ENCODE assay signal across 16 cellular contexts in the genomic region with DNA sequence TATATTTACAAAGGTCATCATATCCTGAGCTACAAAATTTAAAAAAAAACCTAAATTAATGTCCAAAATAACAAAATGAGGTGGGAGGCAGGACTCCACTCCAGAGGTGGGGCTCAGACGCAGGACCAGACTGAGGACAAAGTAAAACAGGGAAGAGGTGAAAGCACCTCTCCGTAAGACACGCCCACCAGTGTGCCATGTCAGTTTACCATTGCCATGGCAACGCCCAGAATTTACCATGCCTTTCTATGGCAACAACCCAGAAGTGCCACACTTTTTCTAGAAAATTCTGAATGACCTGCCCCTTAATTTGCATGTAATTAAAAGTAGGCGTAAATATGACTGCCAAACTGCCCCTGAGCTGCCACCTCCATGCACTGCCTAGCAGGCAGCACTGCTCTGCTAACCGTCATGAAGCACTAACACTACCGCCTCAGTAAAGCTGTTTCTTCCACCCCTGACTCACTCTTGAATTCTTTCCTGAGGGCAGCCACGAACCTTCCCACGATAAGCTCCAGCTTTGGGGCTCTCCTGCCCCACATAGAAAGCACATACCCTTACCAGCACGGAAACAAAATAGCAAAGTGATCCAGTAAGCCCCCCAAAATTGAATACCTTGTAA. TPM values are rescaled to one million over a fixed set of nuclear protein-coding genes. Genes with fewer than 3 reads are reported as not detected.
DNase-seq lines count a peak whose midpoint lies in the region; ATAC-seq, FAIRE-seq and TF ChIP-seq lines count a peak whose summit lies in the region.
"Had no signal": no experiment of that assay in that cellular context is flagged by ENCODE, and none has a peak within 500 bp of the region (broad histone marks: within the 10 kb centered on the region; RNA-seq: fewer than 3 reads in every experiment).

No MANE protein-coding gene starts in this region.

- H4K20me1 ChIP-seq in GM23338 (replicated peaks; ENCODE audit: insufficient read depth) (no peaks in the 10 kb centered on the region), H1 (replicated peaks in 1 of 2; ENCODE audit: control insufficient read depth in 1 of 2, insufficient read depth in 2 of 2, low read length in 2 of 2) (no peaks in the 10 kb centered on the region), neural progenitor cell (ENCODE audit: low read depth) (no peaks in the 10 kb centered on the region)

- H4K5ac ChIP-seq in H1 (ENCODE audit: insufficient read length, low read depth, low read length), result no peak overlapping the region

- H2BK15ac ChIP-seq in H1 (ENCODE audit: low read length), result no peak overlapping the region

- H3K27me3 Mint-ChIP-seq in GM23338 (ENCODE audit: insufficient read depth, low read depth, poor library complexity), result peaks cover 2% of the 10 kb centered on the region
- H3K27me3 Mint-ChIP-seq in neural progenitor cell (ENCODE audit: insufficient read depth, low read depth), result no peaks in the 10 kb centered on the region

- no peak overlapping the region for H3K23ac ChIP-seq in H1 (ENCODE audit: insufficient read length)

- no peak overlapping the region for H2BK12ac ChIP-seq in H1 (ENCODE audit: low read depth, low read length)

- no peak overlapping the region for H3K27ac ChIP-seq in GM23338 (ENCODE audit: low read depth)
- H3K27ac ChIP-seq in H1 (ENCODE audit: low read depth, low read length), result no peak overlapping the region
- H3K27ac ChIP-seq in neural progenitor cell, result no peak overlapping the region
- H3K27ac ChIP-seq: Peyer's patch had no signal

- no peak overlapping the region for H3K9ac ChIP-seq in H1 (replicated peaks in 1 of 4; ENCODE audit: extremely low read depth in 1 of 4, low read depth in 3 of 4, low read length in 3 of 4)
- H3K9ac ChIP-seq in neural progenitor cell, result no peak overlapping the region

- H3K36me3 ChIP-seq in GM23338 (ENCODE audit: insufficient read depth) (no peaks in the 10 kb centered on the region), H1 (ENCODE audit: control insufficient read depth in 2 of 4, insufficient read depth in 4 of 4, low read length in 3 of 4) (no peaks in the 10 kb centered on the region), neural progenitor cell (no peaks in the 10 kb centered on the region)
- H3K36me3 ChIP-seq: BE2C, Peyer's patch had no signal

- ATAC-seq in GM23338 (peak; percentile 64), left colon (no peak), HG02852 (IDR thresholded peaks at IDR 0.05; ENCODE audit: unreplicated experiment) (no peak)

- H3K18ac ChIP-seq in H1 (ENCODE audit: extremely low read depth, low read length), result no peak overlapping the region

- H3K9me3 ChIP-seq in H1 (ENCODE audit: insufficient read depth in 2 of 2, low read depth in 1 of 2, low read length in 1 of 2) (no peaks in the 10 kb centered on the region), neural progenitor cell (ENCODE audit: low read depth) (no peaks in the 10 kb centered on the region)
- H3K9me3 ChIP-seq: BE2C, Peyer's patch had no signal

- DNase-seq in GM23338 (ENCODE audit: low spot score) (peak; percentile 76), NCI-H226 (peak; percentile 47), H1 (ENCODE audit: low read depth in 1 of 2, low spot score in 2 of 2) (peak in 1 of 2 experiments; percentile 63), neural progenitor cell (ENCODE audit: low spot score) (peak; percentile 42), left colon (no peak), NCI-H146 treated with DMSO at 0.1 percent for 48 hours (lab: John Stamatoyannopoulos, UW; ENCODE audit: unreplicated experiment) (no peak)
- DNase-seq: BE2C; CD4-positive, alpha-beta memory T cell; GOT3; HFFc6; NCI-H1417; NCI-H2029 treated with DMSO at 0.1 percent for 48 hours; NCI-H82; Peyer's patch had no signal

- H4K91ac ChIP-seq in H1 (replicated peaks; ENCODE audit: insufficient read length, low read length), result no peak overlapping the region

- H3K4me1 ChIP-seq in GM23338 (ENCODE audit: insufficient read depth) (no peaks in the 10 kb centered on the region), H1 (replicated peaks in 1 of 4; ENCODE audit: control insufficient read depth in 3 of 4, insufficient read depth in 4 of 4, low read length in 3 of 4) (no peaks in the 10 kb centered on the region), neural progenitor cell (no peaks in the 10 kb centered on the region)
- H3K4me1 ChIP-seq: BE2C, Peyer's patch had no signal

- no peak overlapping the region for H3K14ac ChIP-seq in H1 (ENCODE audit: insufficient read length)

- no peak for TF ChIP-seq RAD21 in H1 (IDR thresholded peaks at IDR 0.05 in 1 of 2, conservative IDR thresholded peaks at IDR 0.05 in 1 of 2; ENCODE audit: low read depth in 2 of 2, low read length in 2 of 2)

- WGBS in H1 (ENCODE audit: extremely low coverage in 1 of 2, insufficient coverage in 1 of 2, insufficient read length in 1 of 2, insufficient replicate concordance in 2 of 2, low coverage in 1 of 2, low lambda C conversion rate in 2 of 2, missing lambda C conversion rate in 1 of 2), 2 experiments, result 77% methylated on average over 10 of the region's 10 CpGs; no CpG with 5 or more reads in 1 of the 2 experiments

- no peaks in the 10 kb centered on the region for H3K36me3 Mint-ChIP-seq in GM23338 (ENCODE audit: low read depth)
- no peaks in the 10 kb centered on the region for H3K36me3 Mint-ChIP-seq in neural progenitor cell
- H3K36me3 Mint-ChIP-seq: CD4-positive, alpha-beta memory T cell had no signal

- H4K8ac ChIP-seq in H1 (ENCODE audit: extremely low read depth, insufficient read depth, low read length), result 0 out of 2 replicates have a peak overlapping the region, but pooled peaks have one; percentile 3

- H3K4ac ChIP-seq in H1 (replicated peaks; ENCODE audit: insufficient read length, low read depth, low read length), result no peak overlapping the region

- no peak overlapping the region for H2BK5ac ChIP-seq in H1 (ENCODE audit: low read depth, low read length)

- TF ChIP-seq POLR2A in H1 (IDR thresholded peaks at IDR 0.05; ENCODE audit: control extremely low read depth in 1 of 2, low read depth in 2 of 2, low read length in 2 of 2), result no peak

- H2BK120ac ChIP-seq in H1 (replicated peaks; ENCODE audit: low read depth, low read length), result no peak overlapping the region

- no peak for TF ChIP-seq EP300 in H1 (IDR thresholded peaks at IDR 0.05; ENCODE audit: borderline replicate concordance in 1 of 2, low read depth in 2 of 2, low read length in 2 of 2)

- no peaks in the 10 kb centered on the region for H3K79me1 ChIP-seq in H1 (ENCODE audit: low read depth, low read length)

- H2AFZ ChIP-seq in GM23338, result no peak overlapping the region
- no peak overlapping the region for H2AFZ ChIP-seq in H1 (ENCODE audit: low read length)
- no peak overlapping the region for H2AFZ ChIP-seq in neural progenitor cell (replicated peaks)

- H3K79me2 ChIP-seq in GM23338 (replicated peaks; ENCODE audit: insufficient read depth) (no peaks in the 10 kb centered on the region), H1 (ENCODE audit: control insufficient read depth in 1 of 2, insufficient read depth in 2 of 2, low read length in 2 of 2) (no peaks in the 10 kb centered on the region), neural progenitor cell (ENCODE audit: low read depth) (no peaks in the 10 kb centered on the region)

- H3K9me2 ChIP-seq in GM23338 (ENCODE audit: insufficient read depth), result no peaks in the 10 kb centered on the region

- H3K4me1 Mint-ChIP-seq in GM23338 (no peaks in the 10 kb centered on the region), neural progenitor cell (peaks cover 4% of the 10 kb centered on the region)
- H3K4me1 Mint-ChIP-seq: CD4-positive, alpha-beta memory T cell had no signal

- TF ChIP-seq CTCF in GM23338 (conservative IDR thresholded peaks at IDR 0.05; ENCODE audit: low read depth in 2 of 2), result no peak
- TF ChIP-seq CTCF in H1 (IDR thresholded peaks at IDR 0.05; ENCODE audit: control extremely low read depth in 1 of 3, insufficient read depth in 1 of 3, low read depth in 1 of 3, low read length in 3 of 3), result no peak
- TF ChIP-seq CTCF in neural progenitor cell (IDR thresholded peaks at IDR 0.05), result no peak

- H3K4me2 ChIP-seq in GM23338 (no peak overlapping the region), H1 (ENCODE audit: insufficient read depth in 1 of 2, low read depth in 2 of 2, low read length in 2 of 2) (no peak overlapping the region), neural progenitor cell (no peak overlapping the region)

- H3K56ac ChIP-seq in H1 (replicated peaks; ENCODE audit: insufficient read length, low read depth, low read length), result no peak overlapping the region

- H2BK20ac ChIP-seq in H1 (ENCODE audit: low read length), result no peak overlapping the region

- H3K4me3 ChIP-seq in GM23338 (no peak overlapping the region), H1 (ENCODE audit: extremely low read depth in 1 of 4, insufficient read depth in 2 of 4, low read depth in 3 of 4, low read length in 4 of 4) (no peak overlapping the region), neural progenitor cell (no peak overlapping the region)
- H3K4me3 ChIP-seq: Peyer's patch had no signal

- no peak for FAIRE-seq in H1 (lab: Jason Lieb, UNC)
- FAIRE-seq: D721Med had no signal

- CTCF ChIA-PET in H1 (lab: Charles Lee; ENCODE audit: partially characterized antibody), result interaction anchor here (2.0 kb wide), 1 partner anchor 11 kb away, joined by 8 read pairs; no protein-coding TSS in a partner anchor

- POLR2A ChIA-PET in H1 (lab: Charles Lee; ENCODE audit: partially characterized antibody), result no interaction called here

- no peaks in the 10 kb centered on the region for H3K23me2 ChIP-seq in H1 (ENCODE audit: low read depth, low read length)

- H3F3A ChIP-seq in GM23338 (replicated peaks; ENCODE audit: low read depth) (no peaks in the 10 kb centered on the region), neural progenitor cell (ENCODE audit: low read depth) (peaks cover 8% of the 10 kb centered on the region)

- H2AK5ac ChIP-seq in H1 (ENCODE audit: low read depth, low read length), result no peak overlapping the region

- no peaks in the 10 kb centered on the region for H3K9me3 Mint-ChIP-seq in GM23338
- no peaks in the 10 kb centered on the region for H3K9me3 Mint-ChIP-seq in neural progenitor cell
- H3K9me3 Mint-ChIP-seq: HFFc6 had no signal

- H3K27me3 ChIP-seq in GM23338 (ENCODE audit: insufficient read depth), result no peaks in the 10 kb centered on the region
- H3K27me3 ChIP-seq in H1 (replicated peaks in 1 of 4; ENCODE audit: control insufficient read depth in 3 of 4, extremely low read depth in 1 of 4, insufficient read depth in 3 of 4, low read length in 3 of 4), result no peaks in the 10 kb centered on the region
- H3K27me3 ChIP-seq in neural progenitor cell, result no peaks in the 10 kb centered on the region
- H3K27me3 ChIP-seq: BE2C, Peyer's patch had no signal

- intact Hi-C loops in left colon (cut with DNase I, micrococcal nuclease), result no loop called here

- no peak overlapping the region for H3K4me3 Mint-ChIP-seq in GM23338
- no peak overlapping the region for H3K4me3 Mint-ChIP-seq in neural progenitor cell
- H3K4me3 Mint-ChIP-seq: CD4-positive, alpha-beta memory T cell; HFFc6 had no signal

- H3K27ac Mint-ChIP-seq in GM23338, result no peak overlapping the region
- H3K27ac Mint-ChIP-seq in neural progenitor cell, result peak overlapping the region; percentile 16
- H3K27ac Mint-ChIP-seq: CD4-positive, alpha-beta memory T cell; HFFc6 had no signal

RNA-seq across cellular contexts. Expression of gene PDCD5, which starts 22.3 kb away (rescaled TPM):
- 77.8 and 83.0 TPM in 2 replicates for total RNA-seq in GM23338 (2014; rRNA removed; shearing (Covaris generic))
- 436 and 498 TPM in 2 replicates for polyA plus RNA-seq in GM23338 (2016; fragmentation: Nextera tagmentation; extraction: Ambion mirVana)
- 98.8 and 105 TPM in 2 replicates for total RNA-seq in H1 (2021; fragmentation: NEBNext Ultra II Directional; extraction: Animal tissue kit (Norgen Biotek cat#: 25700))
- 33.0 and 43.2 TPM in 2 replicates for polyA plus RNA-seq in H1 (2011; rRNA removed)
- polyA plus RNA-seq in H1 (2011; cell fraction: cytosol; rRNA removed), result 97.4 TPM
- 27.0 TPM for polyA plus RNA-seq in H1 (2011; cell fraction: nucleus; rRNA removed)
- polyA plus RNA-seq in H1 (2012, experiment 1 of 2), result 60.9 to 91.9 TPM (median 63.5 TPM) in 4 replicates
- 32.0 TPM for polyA plus RNA-seq in H1 (2012, experiment 2 of 2)
- 240 TPM for polyA plus RNA-seq in H1 (2013, experiment 1 of 2)
- 254 TPM for polyA plus RNA-seq in H1 (2013, experiment 2 of 2)
- 7.8 TPM in 2 replicates for polyA minus RNA-seq in H1 (2011; rRNA and poly(A)+ RNA removed)
- polyA minus RNA-seq in H1 (2011; cell fraction: cytosol; rRNA and poly(A)+ RNA removed), result 37.1 TPM
- polyA minus RNA-seq in H1 (2011; cell fraction: nucleus; rRNA and poly(A)+ RNA removed), result 25.5 TPM
- 78.5 and 88.9 TPM in 2 replicates for total RNA-seq in neural progenitor cell (ENCODE audit: low replicate concordance)
- 10 to 100 TPM; 55.7 to 62.0 TPM for total RNA-seq in left colon

Comparison
In these comparisons a context has a peak if more than half of its experiments do, and no peak if none do; other contexts are left out.
1. DNase-seq: peak in GM23338 (single experiment), NCI-H226 (single experiment) and neural progenitor cell (single experiment); none in left colon (0 of 2) and NCI-H146 treated with DMSO at 0.1 percent for 48 hours (single experiment).